1 cellular context compared by ENCODE assay signal in the genomic region with DNA sequence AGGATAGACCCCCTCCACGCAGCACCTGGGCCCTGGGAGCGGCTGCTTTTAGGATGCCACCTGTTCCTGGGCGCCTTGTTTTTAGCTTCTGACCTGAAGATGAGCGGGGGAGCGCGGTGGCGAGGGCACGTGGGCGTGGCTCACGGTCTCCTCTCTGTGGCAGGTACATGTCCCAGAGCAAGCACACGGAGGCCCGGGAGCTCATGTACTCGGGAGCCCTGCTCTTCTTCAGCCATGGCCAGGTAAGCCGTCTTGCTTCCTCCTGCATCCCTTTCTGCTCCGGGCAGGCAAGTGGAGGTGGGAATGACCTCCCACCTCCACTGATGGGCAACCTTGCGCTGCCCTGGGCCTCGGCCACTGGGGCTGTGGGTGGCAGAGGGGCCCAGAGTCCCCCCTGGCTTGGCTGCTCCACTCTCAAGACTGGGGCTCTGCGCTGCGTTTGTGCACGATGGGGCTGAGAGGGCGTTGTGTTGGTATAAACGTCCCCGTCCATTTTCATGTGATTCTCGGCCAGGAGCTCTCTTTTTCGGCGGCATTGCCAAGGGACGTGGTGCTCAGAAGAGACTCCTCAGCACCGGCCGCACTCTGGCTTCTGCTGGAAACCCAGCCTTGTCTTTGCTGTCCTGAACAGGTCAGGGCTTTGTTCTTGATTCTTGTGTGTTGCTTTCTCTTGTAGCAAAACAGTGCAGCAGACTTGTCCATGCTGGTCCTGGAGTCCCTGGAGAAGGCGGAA.
TF ChIP-seq lines count a peak whose summit lies in the region.

No MANE protein-coding gene starts in this region.

TF ChIP-seq in K562, 482 proteins besides CTCF, POLR2A, EP300 and RAD21:
- TF ChIP-seq RBFOX2 (IDR thresholded peaks at IDR 0.05; ENCODE audit: low read depth, low read length) (peak; percentile 1), GTF2A2 (tag; IDR thresholded peaks at IDR 0.05) (no peak)
TF ChIP-seq in K562: peak in this region for 1.
